ENCODE assay signal across 8 cellular contexts in the genomic region with DNA sequence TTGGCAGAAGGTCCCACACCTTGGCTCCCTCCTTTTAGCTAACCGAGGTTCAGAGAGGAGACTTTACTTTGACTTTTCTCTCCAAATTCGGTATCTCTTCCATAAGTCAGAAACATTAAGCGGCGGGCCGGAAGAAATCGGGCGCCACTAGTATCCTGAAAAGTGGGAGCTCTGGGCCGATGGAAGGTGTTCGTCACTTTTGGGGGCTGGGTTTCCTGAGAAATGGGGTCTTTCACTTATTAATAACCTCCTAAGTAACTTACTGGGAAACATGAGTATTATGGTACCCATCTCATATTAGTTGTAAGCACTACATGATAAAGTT. TPM values are rescaled to one million over a fixed set of nuclear protein-coding genes. Genes with fewer than 3 reads are reported as not detected.
DNase-seq lines count a peak whose midpoint lies in the region; ATAC-seq and TF ChIP-seq lines count a peak whose summit lies in the region.

No MANE protein-coding gene starts in this region.

- H3K27ac ChIP-seq in angular gyrus (ENCODE audit: low read depth, low read length) (peak overlapping the region; percentile 37), transverse colon (peak overlapping the region; percentile 96 to 100 (median 97))

- no peaks in the 10 kb centered on the region for H3K9me3 Mint-ChIP-seq in activated T-cell treated with anti-CD3 and anti-CD28 coated beads, Interleukin-2, amount 50 U/mL, for 4 hours

- peaks cover under 1% of the 10 kb centered on the region for H3K36me3 Mint-ChIP-seq in activated T-cell treated with anti-CD3 and anti-CD28 coated beads, Interleukin-2, amount 50 U/mL, for 4 hours (ENCODE audit: insufficient read depth)

- in situ Hi-C loops in transverse colon (cut with MboI; ENCODE audit: low pct_ligation_motif_present in 1 of 4, low pct_unique_long_range_greater_than_20kb in 1 of 4, low sequenced_read_pairs in 3 of 4): no loop called here

- H3K4me1 ChIP-seq in transverse colon: peaks cover 6 to 23% (median 18%) of the 10 kb centered on the region in 4 donors

- DNase-seq in activated T-cell treated with anti-CD3 and anti-CD28 coated beads, Interleukin-2, amount 50 U/mL, for 4 hours: no peak
- no peak for DNase-seq in activated T-cell treated with anti-CD3 and anti-CD28 coated beads, Interleukin-2, amount 50 U/mL, for 48 hours
- DNase-seq in lower leg skin (ENCODE audit: low spot score in 2 of 2) (no peak), transverse colon (no peak), pons (ENCODE audit: low spot score) (no peak), NCI-H748 treated with DMSO at 0.1 percent for 48 hours (lab: John Stamatoyannopoulos, UW) (no peak)
- DNase-seq in effector CD8-positive, alpha-beta T cell (lab: John Stamatoyannopoulos, UW): no peak

- no peaks in the 10 kb centered on the region for H3K9me3 ChIP-seq in transverse colon

- peaks cover 36% of the 10 kb centered on the region for H3K4me1 Mint-ChIP-seq in activated T-cell treated with anti-CD3 and anti-CD28 coated beads, Interleukin-2, amount 50 U/mL, for 4 hours (ENCODE audit: low read depth)

- H3K27me3 ChIP-seq in transverse colon: no peaks in the 10 kb centered on the region

- ATAC-seq in activated T-cell treated with anti-CD3 and anti-CD28 coated beads, Interleukin-2, amount 50 U/mL, for 4 hours: no peak

- no peak for TF ChIP-seq CTCF in lower leg skin (IDR thresholded peaks at IDR 0.05)
- TF ChIP-seq CTCF in transverse colon (IDR thresholded peaks at IDR 0.05): no peak

- peak overlapping the region; percentile 92 for H3K4me3 ChIP-seq in lower leg skin (ENCODE audit: low read depth, poor library complexity, severe bottlenecking)
- peak overlapping the region; percentile 82 to 99 (median 89) for H3K4me3 ChIP-seq in transverse colon

- H3K27me3 Mint-ChIP-seq in activated T-cell treated with anti-CD3 and anti-CD28 coated beads, Interleukin-2, amount 50 U/mL, for 4 hours (ENCODE audit: low read depth): no peaks in the 10 kb centered on the region

- TF ChIP-seq EP300 in transverse colon (IDR thresholded peaks at IDR 0.05; ENCODE audit: low read depth): no peak

- H3K36me3 ChIP-seq in transverse colon: peaks cover 0 to 5% (median 0%) of the 10 kb centered on the region in 4 donors

- peak overlapping the region; percentile 95 for H3K4me3 Mint-ChIP-seq in activated T-cell treated with anti-CD3 and anti-CD28 coated beads, Interleukin-2, amount 50 U/mL, for 4 hours

- 1 to 3% methylated on average over 9 of the region's 9 CpGs for WGBS in lower leg skin, 2 donors
- 1% methylated on average over 9 of the region's 9 CpGs; no CpG with 5 or more reads in 1 of the 2 donors for WGBS in transverse colon (ENCODE audit: low coverage in 1 of 2), 2 donors

- TF ChIP-seq POLR2A in lower leg skin (IDR thresholded peaks at IDR 0.05) (no peak), transverse colon (IDR thresholded peaks at IDR 0.05) (peak; percentile 8)

- intact Hi-C loops in lower leg skin (cut with DNase I; ENCODE audit: low total_unique reads) (loop anchor here (5.0 kb wide), 1 partner anchor 85 kb away; a partner anchor contains a TSS), transverse colon (cut with DNase I; ENCODE audit: low total_unique reads) (loop anchor here (5.0 kb wide), 1 partner anchor 85 kb away; a partner anchor contains a TSS)

RNA-seq across cellular contexts. Expression of a gene that starts 0.7 kb away (rescaled TPM):
- 10 to 100 TPM; 16.4 to 18.5 (median 18.2) TPM for total RNA-seq in activated T-cell treated with anti-CD3 and anti-CD28 coated beads, Interleukin-2, amount 50 U/mL, for 4 hours
- total RNA-seq in lower leg skin: 10 to 100 TPM; 30.7 to 42.9 (median 34.3) TPM
- total RNA-seq in transverse colon: 100 to 1,000 TPM in 1 of 4 donors, 10 to 100 TPM in 2, 1 to 10 TPM in 1; 6.7 to 363 (median 37.1) TPM
